In genomic region chr19:12778020-12778904, GRCh38 we compare ENCODE assay signal across 8 cellular contexts. TPM values are rescaled to one million over a fixed set of nuclear protein-coding genes. Genes with fewer than 3 reads are reported as not detected.
DNase-seq lines count a peak whose midpoint lies in the region; ATAC-seq, FAIRE-seq and TF ChIP-seq lines count a peak whose summit lies in the region.

No MANE protein-coding gene starts in this region.

- no peak for TF ChIP-seq POLR2A in spleen (IDR thresholded peaks at IDR 0.05)

- H3K79me2 ChIP-seq in DOHH2 (ENCODE audit: control insufficient read depth, low read length): no peaks in the 10 kb centered on the region

- in situ Hi-C loops in KBM-7 (cut with MboI; ENCODE audit: low pct_unique_long_range_greater_than_20kb, low sequenced_read_pairs): no loop called here

- H3K9me3 ChIP-seq in DOHH2 (ENCODE audit: control insufficient read depth, insufficient read depth, low read length) (no peaks in the 10 kb centered on the region), kidney (ENCODE audit: control insufficient read depth in 1 of 2, low read length in 2 of 2) (no peaks in the 10 kb centered on the region), spleen (no peaks in the 10 kb centered on the region)

- peak overlapping the region; percentile 50 for H3K27ac ChIP-seq in DOHH2 (ENCODE audit: low read depth, low read length)
- peak overlapping the region; percentile 92 to 95 for H3K27ac ChIP-seq in kidney (ENCODE audit: low read depth in 2 of 2, low read length in 2 of 2)
- peak overlapping the region; percentile 79 to 98 (median 96) for H3K27ac ChIP-seq in spleen

- H3K4me1 ChIP-seq in DOHH2 (ENCODE audit: control insufficient read depth, low read length): peaks cover 58% of the 10 kb centered on the region
- H3K4me1 ChIP-seq in kidney (ENCODE audit: control insufficient read depth in 1 of 2, insufficient read depth in 1 of 2, low read depth in 1 of 2, low read length in 2 of 2): peaks cover 4 to 20% of the 10 kb centered on the region in 2 donors
- H3K4me1 ChIP-seq in spleen: peaks cover 36 to 78% (median 68%) of the 10 kb centered on the region in 6 donors

- no peaks in the 10 kb centered on the region for H3K27me3 ChIP-seq in DOHH2 (ENCODE audit: control insufficient read depth, low read length)
- H3K27me3 ChIP-seq in spleen (replicated peaks in 1 of 7): no peaks in the 10 kb centered on the region

- no peak for FAIRE-seq in kidney (lab: Jason Lieb, UNC)

- no peak for TF ChIP-seq CTCF in DOHH2 (IDR thresholded peaks at IDR 0.05; ENCODE audit: low read depth, low read length, poor library complexity, severe bottlenecking)
- no peak for TF ChIP-seq CTCF in kidney (IDR thresholded peaks at IDR 0.05; ENCODE audit: borderline replicate concordance, extremely low read depth, insufficient read depth)
- no peak for TF ChIP-seq CTCF in spleen (IDR thresholded peaks at IDR 0.05 in 8 of 11, conservative IDR thresholded peaks at IDR 0.05 in 3 of 11)

- DNase-seq in KBM-7 (peak; percentile 54), SK-N-DZ (ENCODE audit: low spot score) (peak; percentile 78), kidney (peak; percentile 94), spleen (peak; percentile 92), HPDE6-E6E7 (ENCODE audit: extremely low spot score) (no peak)
- peak; percentile 38 for DNase-seq in central memory CD4-positive, alpha-beta T cell

- H3K36me3 ChIP-seq in DOHH2 (ENCODE audit: control insufficient read depth, low read length): peaks cover 3% of the 10 kb centered on the region; the same call in 1 of the 2 replicates
- no peaks in the 10 kb centered on the region for H3K36me3 ChIP-seq in kidney (ENCODE audit: control insufficient read depth in 1 of 2, insufficient read depth in 2 of 2, low read length in 2 of 2)
- H3K36me3 ChIP-seq in spleen: no peaks in the 10 kb centered on the region

- H3K9ac ChIP-seq in kidney (ENCODE audit: low read length in 2 of 2): peak overlapping the region; percentile 73 to 91

- no peaks in the 10 kb centered on the region for H4K20me1 ChIP-seq in DOHH2 (ENCODE audit: control insufficient read depth, insufficient read depth, low read depth, low read length)

- no peak for ATAC-seq in HG03378 (IDR thresholded peaks at IDR 0.05; ENCODE audit: unreplicated experiment)

- H3K9me2 ChIP-seq in DOHH2 (replicated peaks; ENCODE audit: control insufficient read depth, low read length): no peaks in the 10 kb centered on the region

- H3F3A ChIP-seq in DOHH2 (ENCODE audit: control insufficient read depth, insufficient read depth): peaks cover 17% of the 10 kb centered on the region

- intact Hi-C loops in kidney (cut with DNase I): no loop called here
- intact Hi-C loops in spleen (cut with DNase I; ENCODE audit: low total_unique reads): no loop called here

- H3K4me2 ChIP-seq in DOHH2 (ENCODE audit: low read length): peak overlapping the region; percentile 99

- H3K4me3 ChIP-seq in DOHH2 (ENCODE audit: low read length) (peak overlapping the region; percentile 91), kidney (ENCODE audit: low read length in 2 of 2) (peak overlapping the region; percentile 70 to 75), spleen (peak overlapping the region; percentile 31 to 79 (median 56))

- 2 to 5% (median 3%) methylated on average over 30 to 44 of the region's 44 CpGs for WGBS in spleen, 5 donors

RNA-seq across cellular contexts. Expression of gene HOOK2, which starts 2.9 kb away (rescaled TPM):
- polyA plus RNA-seq in SK-N-DZ (2014; cell fraction: cytosol; rRNA removed): 27.5 and 33.1 TPM in 2 replicates
- 78.9 and 107 TPM in 2 replicates for polyA plus RNA-seq in SK-N-DZ (2014; cell fraction: nucleus; rRNA removed)
- total RNA-seq in kidney (58.1 TPM), spleen (10 to 100 TPM; 14.8 to 27.4 (median 25.2) TPM)
- polyA plus RNA-seq in kidney (ENCODE audit: insufficient read depth, low read depth, low replicate concordance) (41.8 TPM), spleen (10 to 100 TPM in 2 of 3 donors, 1 to 10 TPM in 1; 7.1 to 24.3 (median 20.5) TPM)

RNA-seq across cellular contexts. Expression of gene JUNB, which starts 13.0 kb away (rescaled TPM):
- 29.4 and 37.6 TPM in 2 replicates for polyA plus RNA-seq in SK-N-DZ (2014; cell fraction: cytosol; rRNA removed)
- polyA plus RNA-seq in SK-N-DZ (2014; cell fraction: nucleus; rRNA removed): 49.1 and 66.1 TPM in 2 replicates
- 128 TPM for total RNA-seq in kidney
- 142 TPM for polyA plus RNA-seq in kidney (ENCODE audit: insufficient read depth, low read depth, low replicate concordance)
- total RNA-seq in spleen: 100 to 1,000 TPM; 102 to 363 (median 189) TPM
- polyA plus RNA-seq in spleen: 100 to 1,000 TPM in 1 of 3 donors, 10 to 100 TPM in 2; 57.5 to 118 (median 64.0) TPM

RNA-seq across cellular contexts. Expression of gene PRDX2, which starts 23.3 kb away (rescaled TPM):
- 767 and 849 TPM in 2 replicates for polyA plus RNA-seq in SK-N-DZ (2014; cell fraction: cytosol; rRNA removed)
- polyA plus RNA-seq in SK-N-DZ (2014; cell fraction: nucleus; rRNA removed): 377 and 409 TPM in 2 replicates
- total RNA-seq in kidney (171 TPM), spleen (100 to 1,000 TPM in 6 of 7 donors, 10 to 100 TPM in 1; 97.9 to 203 (median 140) TPM)
- polyA plus RNA-seq in kidney (ENCODE audit: insufficient read depth, low read depth, low replicate concordance) (664 TPM), spleen (100 to 1,000 TPM in 2 of 3 donors, 10 to 100 TPM in 1; 78.3 to 123 (median 108) TPM)

RNA-seq across cellular contexts. Expression of gene THSD8, which starts 23.6 kb away (rescaled TPM):
- polyA plus RNA-seq in SK-N-DZ (2014; cell fraction: cytosol; rRNA removed): not detected in 2 replicates
- polyA plus RNA-seq in SK-N-DZ (2014; cell fraction: nucleus; rRNA removed): not detected in 2 replicates
- total RNA-seq in kidney (3.2 TPM), spleen (1 to 10 TPM in 4 of 7 donors, not detected in 3; 1.1 to 4.8 (median 3.4) TPM)
- polyA plus RNA-seq in kidney (ENCODE audit: insufficient read depth, low read depth, low replicate concordance) (10.0 TPM), spleen (1 to 10 TPM; 5.2 to 9.1 (median 5.7) TPM)

RNA-seq across cellular contexts. Expression of gene BEST2, which starts 26.7 kb away (rescaled TPM):
- not detected in 2 replicates for polyA plus RNA-seq in SK-N-DZ (2014; cell fraction: cytosol; rRNA removed)
- polyA plus RNA-seq in SK-N-DZ (2014; cell fraction: nucleus; rRNA removed): 0.13 TPM in 1 of 2 replicates, not detected in the other
- total RNA-seq in kidney (not detected), spleen (not detected)
- polyA plus RNA-seq in kidney (ENCODE audit: insufficient read depth, low read depth, low replicate concordance) (not detected), spleen (not detected)
